Comparison of ENCODE assay signal across 30 cellular contexts in the genomic region with DNA sequence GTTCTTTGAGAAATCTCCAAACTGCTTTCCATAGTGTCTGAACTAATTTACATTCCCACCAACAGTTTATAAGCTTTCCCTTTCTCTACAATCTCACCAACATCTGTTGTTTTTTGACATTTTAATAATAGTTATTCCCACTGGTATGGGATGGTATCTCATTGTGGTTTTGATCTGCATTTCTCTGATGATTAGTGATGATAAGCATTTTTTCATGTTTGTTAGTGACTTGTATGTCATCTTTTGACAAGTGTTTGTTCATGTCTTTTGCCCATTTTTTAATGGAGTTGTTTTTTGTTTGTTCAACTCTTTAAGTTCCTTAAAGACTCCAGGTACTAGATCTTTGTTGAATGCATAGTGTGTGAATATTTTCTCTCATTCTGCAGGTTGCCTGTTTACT.
"Had no signal": no experiment of that assay in that cellular context is flagged by ENCODE, and none has a peak within 500 bp of the region (broad histone marks: within the 10 kb centered on the region; RNA-seq: fewer than 3 reads in every experiment).

No MANE protein-coding gene starts in this region.

- H3K27me3 ChIP-seq: body of pancreas, esophagus squamous epithelium, gastroesophageal sphincter, heart right ventricle had no signal

- DNase-seq: activated CD4-positive, alpha-beta memory T cell treated with anti-CD3 and anti-CD28 coated beads, Interleukin-2, amount 10 ng/mL, durations not matched to agents 7 days and 5 days; activated CD4-positive, alpha-beta T cell treated with anti-CD3 and anti-CD28 coated beads for 1 hour; activated CD4-positive, alpha-beta T cell treated with anti-CD3 and anti-CD28 coated beads for 4 hours; activated CD4-positive, alpha-beta T cell treated with anti-CD3 and anti-CD28 coated beads, Interleukin-2, amount 10 ng/mL, durations not matched to agents 7 days and 5 days; activated CD4-positive, alpha-beta T cell treated with anti-CD3 and anti-CD28 coated beads, Interleukin-2, amount 50 U/mL, for 4 hours; activated CD8-positive, alpha-beta memory T cell treated with anti-CD3 and anti-CD28 coated beads, Interleukin-2, amount 50 U/mL, for 48 hours; activated gamma-delta T cell; activated naive CD4-positive, alpha-beta T cell; activated naive CD4-positive, alpha-beta T cell treated with anti-CD3 and anti-CD28 coated beads, Interleukin-2, amount 10 ng/mL, durations not matched to agents 7 days and 5 days; activated naive CD8-positive, alpha-beta T cell treated with anti-CD3 and anti-CD28 coated beads, Interleukin-2, amount 10 ng/mL, durations not matched to agents 7 days and 5 days; activated T-cell treated with anti-CD3 and anti-CD28 coated beads for 4 hours; activated T-cell treated with anti-CD3 and anti-CD28 coated beads, Interleukin-2, amount 50 U/mL, for 24 hours; activated T-cell treated with anti-CD3 and anti-CD28 coated beads, Interleukin-2, amount 50 U/mL, for 72 hours; amniotic stem cell; anterior cingulate cortex; body of pancreas; caudate nucleus; cortex of kidney; dermis blood vessel endothelial cell; effector CD4-positive, alpha-beta T cell; effector memory CD8-positive, alpha-beta T cell; esophagus squamous epithelium; foreskin melanocyte; heart right ventricle; T-helper 2 cell had no signal

- FAIRE-seq: colon had no signal

- H3K9me3 ChIP-seq: body of pancreas, esophagus squamous epithelium, gastroesophageal sphincter had no signal

- H3K4me1 Mint-ChIP-seq: activated CD4-positive, alpha-beta memory T cell treated with anti-CD3 and anti-CD28 coated beads, Interleukin-2, amount 10 ng/mL, durations not matched to agents 7 days and 5 days; activated CD4-positive, alpha-beta T cell treated with anti-CD3 and anti-CD28 coated beads, Interleukin-2, amount 10 ng/mL, durations not matched to agents 7 days and 5 days; activated naive CD4-positive, alpha-beta T cell treated with anti-CD3 and anti-CD28 coated beads, Interleukin-2, amount 10 ng/mL, durations not matched to agents 7 days and 5 days; activated naive CD8-positive, alpha-beta T cell treated with anti-CD3 and anti-CD28 coated beads, Interleukin-2, amount 10 ng/mL, durations not matched to agents 7 days and 5 days had no signal

- H3K4me3 Mint-ChIP-seq: activated CD4-positive, alpha-beta memory T cell treated with anti-CD3 and anti-CD28 coated beads, Interleukin-2, amount 10 ng/mL, durations not matched to agents 7 days and 5 days; activated CD4-positive, alpha-beta T cell treated with anti-CD3 and anti-CD28 coated beads, Interleukin-2, amount 10 ng/mL, durations not matched to agents 7 days and 5 days; activated naive CD4-positive, alpha-beta T cell treated with anti-CD3 and anti-CD28 coated beads, Interleukin-2, amount 10 ng/mL, durations not matched to agents 7 days and 5 days; activated naive CD8-positive, alpha-beta T cell treated with anti-CD3 and anti-CD28 coated beads, Interleukin-2, amount 10 ng/mL, durations not matched to agents 7 days and 5 days; activated T-cell treated with anti-CD3 and anti-CD28 coated beads, Interleukin-2, amount 50 U/mL, for 24 hours; activated T-cell treated with anti-CD3 and anti-CD28 coated beads, Interleukin-2, amount 50 U/mL, for 72 hours; effector memory CD8-positive, alpha-beta T cell; WTC11 had no signal

- H3K9me3 Mint-ChIP-seq: activated CD4-positive, alpha-beta memory T cell treated with anti-CD3 and anti-CD28 coated beads, Interleukin-2, amount 10 ng/mL, durations not matched to agents 7 days and 5 days; activated CD4-positive, alpha-beta T cell treated with anti-CD3 and anti-CD28 coated beads, Interleukin-2, amount 10 ng/mL, durations not matched to agents 7 days and 5 days; activated naive CD4-positive, alpha-beta T cell treated with anti-CD3 and anti-CD28 coated beads, Interleukin-2, amount 10 ng/mL, durations not matched to agents 7 days and 5 days; activated naive CD4-positive, alpha-beta T cell treated with anti-CD3 and anti-CD28 coated beads, Interleukin-2, amount 50 U/mL, for 72 hours; activated naive CD8-positive, alpha-beta T cell treated with anti-CD3 and anti-CD28 coated beads, Interleukin-2, amount 10 ng/mL, durations not matched to agents 7 days and 5 days; activated T-cell treated with anti-CD3 and anti-CD28 coated beads, Interleukin-2, amount 50 U/mL, for 24 hours; activated T-cell treated with anti-CD3 and anti-CD28 coated beads, Interleukin-2, amount 50 U/mL, for 72 hours; effector memory CD8-positive, alpha-beta T cell had no signal

- ATAC-seq: activated naive CD4-positive, alpha-beta T cell treated with anti-CD3 and anti-CD28 coated beads, Interleukin-2, amount 50 U/mL, for 72 hours; activated T-cell treated with anti-CD3 and anti-CD28 coated beads, Interleukin-2, amount 50 U/mL, for 72 hours; body of pancreas; effector memory CD8-positive, alpha-beta T cell; gastroesophageal sphincter; heart right ventricle; WTC11 had no signal

- H3K27ac Mint-ChIP-seq: activated CD4-positive, alpha-beta memory T cell treated with anti-CD3 and anti-CD28 coated beads, Interleukin-2, amount 10 ng/mL, durations not matched to agents 7 days and 5 days; activated CD4-positive, alpha-beta T cell treated with anti-CD3 and anti-CD28 coated beads, Interleukin-2, amount 10 ng/mL, durations not matched to agents 7 days and 5 days; activated naive CD4-positive, alpha-beta T cell treated with anti-CD3 and anti-CD28 coated beads, Interleukin-2, amount 10 ng/mL, durations not matched to agents 7 days and 5 days; activated naive CD4-positive, alpha-beta T cell treated with anti-CD3 and anti-CD28 coated beads, Interleukin-2, amount 50 U/mL, for 72 hours; activated naive CD8-positive, alpha-beta T cell treated with anti-CD3 and anti-CD28 coated beads, Interleukin-2, amount 10 ng/mL, durations not matched to agents 7 days and 5 days; activated T-cell treated with anti-CD3 and anti-CD28 coated beads, Interleukin-2, amount 50 U/mL, for 24 hours; activated T-cell treated with anti-CD3 and anti-CD28 coated beads, Interleukin-2, amount 50 U/mL, for 72 hours; effector memory CD8-positive, alpha-beta T cell; WTC11 had no signal

- H3K36me3 Mint-ChIP-seq: activated naive CD4-positive, alpha-beta T cell treated with anti-CD3 and anti-CD28 coated beads, Interleukin-2, amount 10 ng/mL, durations not matched to agents 7 days and 5 days; activated naive CD4-positive, alpha-beta T cell treated with anti-CD3 and anti-CD28 coated beads, Interleukin-2, amount 50 U/mL, for 72 hours; activated naive CD8-positive, alpha-beta T cell treated with anti-CD3 and anti-CD28 coated beads, Interleukin-2, amount 10 ng/mL, durations not matched to agents 7 days and 5 days; WTC11 had no signal

- H3K4me3 ChIP-seq: body of pancreas, esophagus squamous epithelium, gastroesophageal sphincter, heart right ventricle had no signal

- H3K27ac ChIP-seq: body of pancreas, epithelial cell of prostate, esophagus squamous epithelium, gastroesophageal sphincter, heart right ventricle had no signal

- H3K4me1 ChIP-seq: body of pancreas, gastroesophageal sphincter had no signal

- H3K36me3 ChIP-seq: esophagus squamous epithelium, gastroesophageal sphincter, heart right ventricle had no signal
